22 cellular contexts compared by ENCODE assay signal in the genomic region with DNA sequence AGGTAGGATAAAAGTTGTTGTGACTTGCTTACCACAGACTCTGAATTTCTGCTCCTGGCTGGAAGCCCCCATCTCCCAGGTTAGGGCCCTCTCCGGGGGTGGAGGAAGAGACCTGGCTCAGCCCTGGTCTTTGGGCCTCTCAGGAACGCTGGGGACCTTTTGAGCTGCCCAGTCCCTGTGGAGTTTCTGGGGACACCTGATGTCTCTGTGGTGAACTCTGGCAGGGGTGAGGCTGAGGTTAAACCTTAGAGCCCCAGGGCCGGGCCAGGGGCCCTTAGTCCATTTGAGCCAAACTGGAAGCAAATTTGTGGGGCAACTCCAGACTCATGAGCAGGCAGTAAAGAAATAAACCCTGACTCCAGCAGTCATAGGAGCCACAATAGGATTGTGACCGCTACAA.
A peak's percentile ranks its signal among the peaks of the same experiment; 100 is the strongest.
DNase-seq lines count a peak whose midpoint lies in the region; ATAC-seq and TF ChIP-seq lines count a peak whose summit lies in the region.
"Had no signal": no experiment of that assay in that cellular context is flagged by ENCODE, and none has a peak within 500 bp of the region (broad histone marks: within the 10 kb centered on the region; RNA-seq: fewer than 3 reads in every experiment).

No MANE protein-coding gene starts in this region.

- TF ChIP-seq POLR2A in heart left ventricle (IDR thresholded peaks at IDR 0.05): no peak

- TF ChIP-seq CTCF in heart left ventricle (IDR thresholded peaks at IDR 0.05) (no peak), H9 (conservative IDR thresholded peaks at IDR 0.05) (no peak)

- H3K9me3 Mint-ChIP-seq in H9: peaks cover 2 to 5% of the 10 kb centered on the region in 2 experiments; a peak in 2 of 5 replicates
- H3K9me3 Mint-ChIP-seq: CD8-positive, alpha-beta memory T cell had no signal

- no peak overlapping the region for H3K23ac ChIP-seq in H9 (ENCODE audit: insufficient read length, low read depth, low read length)

- no peak overlapping the region for H2BK20ac ChIP-seq in H9 (ENCODE audit: low read depth, low read length, poor library complexity, severe bottlenecking)

- H3K14ac ChIP-seq in H9 (ENCODE audit: insufficient read depth, low read length): no peak overlapping the region

- H2BK15ac ChIP-seq in H9 (ENCODE audit: low read depth, low read length): no peak overlapping the region

- no peaks in the 10 kb centered on the region for H3K79me2 ChIP-seq in H9 (ENCODE audit: insufficient read depth, low read length)

- 65 to 75% (median 70%) methylated on average over 4 of the region's 4 CpGs for WGBS in heart left ventricle, 4 donors
- no CpG with 5 or more reads among the region's 4 CpGs for WGBS in H9 (ENCODE audit: extremely low coverage, insufficient read length, low lambda C conversion rate)

- H3K4me3 ChIP-seq in heart left ventricle (no peak overlapping the region), BLaER1 (peak overlapping the region; percentile 54)
- H3K4me3 ChIP-seq: HAP-1, K562 had no signal

- H3K4me3 Mint-ChIP-seq in H9: no peak overlapping the region
- H3K4me3 Mint-ChIP-seq: CD4-positive, CD25-positive, alpha-beta regulatory T cell; CD8-positive, alpha-beta memory T cell had no signal

- no peak overlapping the region for H3K27ac Mint-ChIP-seq in H9
- H3K27ac Mint-ChIP-seq: CD4-positive, CD25-positive, alpha-beta regulatory T cell had no signal

- H4K20me1 ChIP-seq in BLaER1 (no peaks in the 10 kb centered on the region), H9 (ENCODE audit: control insufficient read depth, insufficient read depth, insufficient read length) (no peaks in the 10 kb centered on the region)

- H3K36me3 ChIP-seq in heart left ventricle (peaks cover 0 to 3% (median 0%) of the 10 kb centered on the region in 9 donors), BLaER1 (no peaks in the 10 kb centered on the region)
- H3K36me3 ChIP-seq: HAP-1 had no signal

- no peaks in the 10 kb centered on the region for H3K23me2 ChIP-seq in H9 (ENCODE audit: insufficient read length, low read depth, low read length, poor library complexity, severe bottlenecking)

- no peak overlapping the region for H2AK5ac ChIP-seq in H9 (ENCODE audit: insufficient read length, low read length)

- H3K9ac ChIP-seq in BLaER1: peak overlapping the region; percentile 74
- no peak overlapping the region for H3K9ac ChIP-seq in H9 (ENCODE audit: extremely low read depth, insufficient read length, low read length)

- intact Hi-C loops in heart left ventricle (cut with DNase I) (no loop called here), Right ventricle myocardium superior (cut with DNase I) (no loop called here)

- no peak overlapping the region for H4K5ac ChIP-seq in H9 (ENCODE audit: insufficient read length, low read depth, low read length)

- H3K27me3 ChIP-seq in heart left ventricle (no peaks in the 10 kb centered on the region), BLaER1 (no peaks in the 10 kb centered on the region), H9 (ENCODE audit: insufficient read depth, low read length) (no peaks in the 10 kb centered on the region)

- no peak overlapping the region for H3K18ac ChIP-seq in H9 (ENCODE audit: insufficient read length, low read depth, low read length)

- peaks cover 3 to 6% of the 10 kb centered on the region in 2 experiments; a peak in 2 of 4 replicates for H3K4me1 Mint-ChIP-seq in H9
- H3K4me1 Mint-ChIP-seq: CD4-positive, CD25-positive, alpha-beta regulatory T cell; CD8-positive, alpha-beta memory T cell had no signal

- no peak overlapping the region for H3K4ac ChIP-seq in H9 (ENCODE audit: low read depth, low read length)

- no peak overlapping the region for H2BK12ac ChIP-seq in H9 (ENCODE audit: insufficient read length, low read depth, low read length)

- no peaks in the 10 kb centered on the region; a peak in 2 of 7 replicates for H3K36me3 Mint-ChIP-seq in H9 (ENCODE audit: insufficient read depth in 1 of 3, low read depth in 3 of 3)
- H3K36me3 Mint-ChIP-seq: CD4-positive, CD25-positive, alpha-beta regulatory T cell; CD8-positive, alpha-beta memory T cell had no signal

- no peak overlapping the region for H2BK5ac ChIP-seq in H9 (ENCODE audit: insufficient read length, low read length)

- H3K4me2 ChIP-seq in BLaER1 (peak overlapping the region; percentile 88), H9 (ENCODE audit: insufficient read depth, insufficient read length, low read length) (no peak overlapping the region)

- H3K79me1 ChIP-seq in H9 (ENCODE audit: insufficient read depth, low read depth, low read length, poor library complexity, severe bottlenecking): no peaks in the 10 kb centered on the region

- DNase-seq in heart left ventricle: no peak
- no peak for DNase-seq in Right ventricle myocardium superior
- peak; percentile 17 for DNase-seq in H9
- DNase-seq in left lobe of liver (ENCODE audit: low spot score): peak; percentile 24
- no peak for DNase-seq in activated CD4-positive, alpha-beta T cell treated with anti-CD3 and anti-CD28 coated beads, Interleukin-2, amount 50 U/mL, for 4 hours
- DNase-seq in GM03348 (ENCODE audit: low spot score): no peak
- DNase-seq: 8988T; C1 segment of cervical spinal cord; CD4-positive, CD25-positive, alpha-beta regulatory T cell; CD8-positive, alpha-beta memory T cell; COR-L47; DMS 273 treated with DMSO at 0.1 percent for 48 hours; DMS53; DND-41; EL; GOT3; IMR-90 had no signal

- no peak overlapping the region for H2BK120ac ChIP-seq in H9 (ENCODE audit: low read depth, low read length, poor library complexity, severe bottlenecking)

- H4K8ac ChIP-seq in H9 (replicated peaks; ENCODE audit: insufficient read length, low read depth, low read length): no peak overlapping the region

- H3K27ac ChIP-seq in heart left ventricle (peak overlapping the region in 7 of 12 donors; percentile 33 to 73 (median 57)), BLaER1 (peak overlapping the region; percentile 81), H9 (ENCODE audit: insufficient read length, low read depth, low read length) (no peak overlapping the region)
- H3K27ac ChIP-seq: HL-60 had no signal

- no peak for ATAC-seq in heart left ventricle
- no peak for ATAC-seq in Right ventricle myocardium superior (ENCODE audit: poor library complexity)
- ATAC-seq in left lobe of liver: no peak
- no peak for ATAC-seq in GM18868 (IDR thresholded peaks at IDR 0.05; ENCODE audit: unreplicated experiment)
- ATAC-seq: K562 had no signal

- H3K4me1 ChIP-seq in heart left ventricle: peaks cover 0 to 52% (median 18%) of the 10 kb centered on the region in 12 donors
- peaks cover 85% of the 10 kb centered on the region for H3K4me1 ChIP-seq in BLaER1
- no peaks in the 10 kb centered on the region; the same call in 1 of the 2 replicates for H3K4me1 ChIP-seq in H9 (ENCODE audit: insufficient read depth, low read length)
- H3K4me1 ChIP-seq: HAP-1 had no signal

- no peak overlapping the region for H3T11ph ChIP-seq in H9 (ENCODE audit: low read length)

- H3K27me3 Mint-ChIP-seq in H9 (ENCODE audit: low read depth): peaks cover 6% of the 10 kb centered on the region

- H3K9me3 ChIP-seq in heart left ventricle: peaks cover 0 to 4% (median 0%) of the 10 kb centered on the region in 12 donors
- H3K9me3 ChIP-seq in BLaER1: peaks cover 8% of the 10 kb centered on the region
- no peaks in the 10 kb centered on the region for H3K9me3 ChIP-seq in H9 (ENCODE audit: control insufficient read depth, low read depth, low read length)
- H3K9me3 ChIP-seq: HAP-1 had no signal

- H4K91ac ChIP-seq in H9 (ENCODE audit: insufficient read length, low read depth, low read length): no peak overlapping the region

- no peak overlapping the region for H3K56ac ChIP-seq in H9 (ENCODE audit: insufficient read length, low read depth, low read length)

- no peak overlapping the region for H2AFZ ChIP-seq in H9 (ENCODE audit: low read length)

Comparison
In these comparisons a context has a peak if more than half of its experiments do, and no peak if none do; other contexts are left out.
1. DNase-seq: peak in H9 (single experiment) and left lobe of liver (single experiment); none in heart left ventricle (0 of 5), Right ventricle myocardium superior (single experiment), activated CD4-positive, alpha-beta T cell treated with anti-CD3 and anti-CD28 coated beads, Interleukin-2, amount 50 U/mL, for 4 hours (0 of 2) and GM03348 (single experiment).